21 cellular contexts compared by ENCODE assay signal in the genomic region with DNA sequence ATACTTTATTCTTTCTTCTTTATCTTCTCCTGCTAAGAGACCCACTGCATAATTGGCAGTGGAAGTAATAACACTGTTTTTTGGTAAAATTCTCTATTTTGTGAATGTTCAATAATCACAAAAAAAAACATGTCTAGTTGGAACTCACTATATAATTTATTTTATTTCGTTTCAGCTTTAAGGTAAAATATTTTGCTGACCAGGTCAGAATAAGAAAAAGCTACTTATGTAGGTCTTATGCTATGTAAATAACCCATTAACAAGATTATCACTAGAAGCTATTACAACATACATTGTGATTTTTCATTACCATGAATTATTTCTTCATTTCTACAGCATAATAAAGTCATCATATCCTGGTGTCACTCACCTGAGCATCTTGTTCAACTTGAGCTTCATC. TPM values are rescaled to one million over a fixed set of nuclear protein-coding genes. Genes with fewer than 3 reads are reported as not detected.
DNase-seq lines count a peak whose midpoint lies in the region; ATAC-seq, FAIRE-seq and TF ChIP-seq lines count a peak whose summit lies in the region.
"Had no signal": no experiment of that assay in that cellular context is flagged by ENCODE, and none has a peak within 500 bp of the region (broad histone marks: within the 10 kb centered on the region; RNA-seq: fewer than 3 reads in every experiment).

No MANE protein-coding gene starts in this region.

- H3K9me3 Mint-ChIP-seq in stimulated activated effector memory CD8-positive, alpha-beta T cell treated with anti-CD3 and anti-CD28 coated beads, Interleukin-12 subunit alpha, Interleukin-12 subunit beta, amount 100 ng/mL, for 72 hours, result no peaks in the 10 kb centered on the region
- H3K9me3 Mint-ChIP-seq: CD8-positive, alpha-beta T cell; GM23338 had no signal

- H2AFZ ChIP-seq in HepG2 (ENCODE audit: low read length), result no peak overlapping the region
- H2AFZ ChIP-seq in K562 (ENCODE audit: low read depth, low read length), result no peak overlapping the region
- H2AFZ ChIP-seq: GM23338 had no signal

- peaks cover 83% of the 10 kb centered on the region for H3K36me3 Mint-ChIP-seq in stimulated activated effector memory CD8-positive, alpha-beta T cell treated with anti-CD3 and anti-CD28 coated beads, Interleukin-12 subunit alpha, Interleukin-12 subunit beta, amount 100 ng/mL, for 72 hours

- no peak for FAIRE-seq in HepG2 (lab: Jason Lieb, UNC)
- FAIRE-seq in K562 (lab: Jason Lieb, UNC), result no peak
- FAIRE-seq: GM12878, H54, HTR-8/SVneo had no signal

- TF ChIP-seq CTCF in HepG2 (CRISPR knock-in tag; IDR thresholded peaks at IDR 0.05) (no peak), right lobe of liver (IDR thresholded peaks at IDR 0.05) (no peak), K562 (IDR thresholded peaks at IDR 0.05 in 2 of 3, conservative IDR thresholded peaks at IDR 0.05 in 1 of 3; ENCODE audit: insufficient read depth in 2 of 3, low read depth in 1 of 3, low read length in 3 of 3) (no peak)

- H3K4me3 Mint-ChIP-seq in stimulated activated effector memory CD8-positive, alpha-beta T cell treated with anti-CD3 and anti-CD28 coated beads, Interleukin-12 subunit alpha, Interleukin-12 subunit beta, amount 100 ng/mL, for 72 hours, result no peak overlapping the region
- H3K4me3 Mint-ChIP-seq: B cell; CD8-positive, alpha-beta T cell; GM23338 had no signal

- WGBS in HepG2 (ENCODE audit: low lambda C conversion rate), result 63% methylated on average over 1 of the region's 1 CpG
- 100% methylated on average over 1 of the region's 1 CpG for WGBS in right lobe of liver (ENCODE audit: insufficient coverage, low coverage, low lambda C conversion rate, missing lambda C conversion rate)
- 23% methylated on average over 1 of the region's 1 CpG for WGBS in K562 (ENCODE audit: insufficient coverage, low coverage, missing lambda C conversion rate)

- H3K9ac ChIP-seq in HepG2 (ENCODE audit: insufficient read depth, low read depth, low read length), result no peak overlapping the region
- H3K9ac ChIP-seq in K562 (ENCODE audit: insufficient read depth in 1 of 2, low read depth in 2 of 2, low read length in 2 of 2), result no peak overlapping the region
- H3K9ac ChIP-seq: BLaER1 treated with 17β-estradiol and CSF1 and Interleukin-3, amounts not matched to agents 10 nM and 100 nM had no signal

- TF ChIP-seq EP300 in HepG2 (IDR thresholded peaks at IDR 0.05; ENCODE audit: low read depth in 2 of 2, low read length in 2 of 2), result no peak
- TF ChIP-seq EP300 in HepG2 (CRISPR knock-in tag; IDR thresholded peaks at IDR 0.05; ENCODE audit: borderline replicate concordance), result no peak
- TF ChIP-seq EP300 in K562 (IDR thresholded peaks at IDR 0.05; ENCODE audit: low read length), result no peak

- H4K20me1 ChIP-seq in HepG2 (ENCODE audit: insufficient read depth, low read length) (no peaks in the 10 kb centered on the region), K562 (replicated peaks; ENCODE audit: control insufficient read depth, insufficient read depth, low read length) (no peaks in the 10 kb centered on the region)

- no peak for DNase-seq in HepG2 (ENCODE audit: low spot score)
- no peak for DNase-seq in right lobe of liver
- no peak for DNase-seq in K562 (ENCODE audit: extremely low read depth in 1 of 4, low spot score in 3 of 4)
- DNase-seq in stimulated activated effector memory CD8-positive, alpha-beta T cell treated with anti-CD3 and anti-CD28 coated beads, Interleukin-12 subunit alpha, Interleukin-12 subunit beta, amount 100 ng/mL, for 72 hours (ENCODE audit: low spot score in 2 of 2), result no peak
- DNase-seq in NCI-H748 (lab: John Stamatoyannopoulos, UW; ENCODE audit: unreplicated experiment), result no peak
- DNase-seq: 8988T; CD8-positive, alpha-beta T cell; DMS 273 treated with DMSO at 0.1 percent for 48 hours; DMS53; DND-41; EL; HCEC 1CT; KBM-7 had no signal

- H3K4me3 ChIP-seq in HepG2 (replicated peaks in 1 of 3; ENCODE audit: insufficient read depth in 1 of 3, low read depth in 2 of 3, low read length in 3 of 3), result no peak overlapping the region; a peak in 1 of 6 replicates
- H3K4me3 ChIP-seq in right lobe of liver, result no peak overlapping the region
- H3K4me3 ChIP-seq in K562, result no peak overlapping the region
- H3K4me3 ChIP-seq: BLaER1 treated with 17β-estradiol and CSF1 and Interleukin-3, amounts not matched to agents 10 nM and 100 nM; GM12878; GM23338 had no signal

- H3K4me2 ChIP-seq in HepG2 (ENCODE audit: low read depth, low read length) (peak overlapping the region; percentile 46), K562 (ENCODE audit: insufficient read depth, low read length) (no peak overlapping the region)
- H3K4me2 ChIP-seq: BLaER1 treated with 17β-estradiol and CSF1 and Interleukin-3, amounts not matched to agents 10 nM and 100 nM; GM23338 had no signal

- CTCF ChIA-PET in HepG2 (lab: Yijun Ruan, JAX; ENCODE audit: low intra/inter-chr PET ratio, low total read pairs), result no interaction called here
- CTCF ChIA-PET in K562 (lab: Yijun Ruan, JAX; ENCODE audit: low intra/inter-chr PET ratio), result no interaction called here

- H3K27ac Mint-ChIP-seq in stimulated activated effector memory CD8-positive, alpha-beta T cell treated with anti-CD3 and anti-CD28 coated beads, Interleukin-12 subunit alpha, Interleukin-12 subunit beta, amount 100 ng/mL, for 72 hours, result peak overlapping the region; percentile 76
- H3K27ac Mint-ChIP-seq: B cell; CD8-positive, alpha-beta T cell; GM23338 had no signal

- no peak for TF ChIP-seq POLR2A in HepG2 (IDR thresholded peaks at IDR 0.05; ENCODE audit: insufficient read depth in 1 of 2, low read depth in 2 of 2, low read length in 2 of 2)
- no peak for TF ChIP-seq POLR2A in right lobe of liver (IDR thresholded peaks at IDR 0.05)
- TF ChIP-seq POLR2A in K562 (conservative IDR thresholded peaks at IDR 0.05), result no peak

- no TSS peak for BruUV-seq in HepG2 (replicated peaks; lab: Mats Ljungman, UMichigan)
- no TSS peak for BruUV-seq in K562 (replicated peaks; lab: Mats Ljungman, UMichigan)

- peaks cover 5% of the 10 kb centered on the region for H3K4me1 Mint-ChIP-seq in stimulated activated effector memory CD8-positive, alpha-beta T cell treated with anti-CD3 and anti-CD28 coated beads, Interleukin-12 subunit alpha, Interleukin-12 subunit beta, amount 100 ng/mL, for 72 hours
- H3K4me1 Mint-ChIP-seq: B cell had no signal

- H3K4me1 ChIP-seq in HepG2 (ENCODE audit: insufficient read depth, low read length) (peaks cover 40% of the 10 kb centered on the region), right lobe of liver (no peaks in the 10 kb centered on the region), K562 (replicated peaks in 1 of 2; ENCODE audit: control insufficient read depth in 2 of 2, insufficient read depth in 2 of 2, low read length in 2 of 2) (no peaks in the 10 kb centered on the region)
- H3K4me1 ChIP-seq: BLaER1 treated with 17β-estradiol and CSF1 and Interleukin-3, amounts not matched to agents 10 nM and 100 nM had no signal

- intact Hi-C loops in HepG2 (cut with micrococcal nuclease; ENCODE audit: unreplicated experiment), result loop anchor here (5.0 kb wide), 3 partner anchors 35 to 125 kb away; partner anchors contain the start of gene EXOSC9
- intact Hi-C loops in right lobe of liver (cut with DNase I), result no loop called here
- intact Hi-C loops in K562 (cut with micrococcal nuclease), result no loop called here

- POLR2A ChIA-PET in HepG2 (lab: Yijun Ruan, JAX) (interaction anchor here (1.3 to 3.5 kb wide), 2 partner anchors 9 to 19 kb away, joined by 5 to 38 read pairs; partner anchors contain the start of gene ANXA5), K562 (lab: Yijun Ruan, JAX) (interaction anchor here (1.2 to 1.5 kb wide), 2 partner anchors 8 to 13 kb away, joined by 3 to 7 read pairs; no protein-coding TSS in a partner anchor)

- H3K27ac ChIP-seq in HepG2 (ENCODE audit: extremely low read length, insufficient read depth, low read length) (peak overlapping the region; percentile 75), right lobe of liver (no peak overlapping the region), K562 (ENCODE audit: extremely low read depth, low read depth, low read length) (no peak overlapping the region)
- H3K27ac ChIP-seq: BLaER1 treated with 17β-estradiol and CSF1 and Interleukin-3, amounts not matched to agents 10 nM and 100 nM had no signal

- H3K9me3 ChIP-seq in HepG2 (ENCODE audit: low read length) (no peaks in the 10 kb centered on the region), right lobe of liver (no peaks in the 10 kb centered on the region), K562 (replicated peaks; ENCODE audit: control insufficient read depth, insufficient read depth, low read depth, low read length) (no peaks in the 10 kb centered on the region)
- H3K9me3 ChIP-seq: BLaER1 treated with 17β-estradiol and CSF1 and Interleukin-3, amounts not matched to agents 10 nM and 100 nM had no signal

- ATAC-seq in HepG2 (no peak), right lobe of liver (no peak), K562 (no peak), GM21515 (IDR thresholded peaks at IDR 0.05; ENCODE audit: unreplicated experiment) (no peak), GM18909 (IDR thresholded peaks at IDR 0.05; ENCODE audit: poor library complexity, unreplicated experiment) (no peak)
- no peak for ATAC-seq in stimulated activated effector memory CD8-positive, alpha-beta T cell treated with anti-CD3 and anti-CD28 coated beads, Interleukin-12 subunit alpha, Interleukin-12 subunit beta, amount 100 ng/mL, for 72 hours
- ATAC-seq: CD8-positive, alpha-beta T cell; GM12878; GM23338 had no signal

- TF ChIP-seq RAD21 in HepG2 (CRISPR knock-in tag; IDR thresholded peaks at IDR 0.05) (no peak), K562 (CRISPR knock-in tag; conservative IDR thresholded peaks at IDR 0.05 in 1 of 2, IDR thresholded peaks at IDR 0.05 in 1 of 2) (no peak)

- in situ Hi-C loops in HepG2 (cut with HindIII; ENCODE audit: extremely low pct_ligation_motif_present, low pct_unique_long_range_greater_than_20kb) (loop anchor here (10.0 kb wide), 1 partner anchor 47 kb away; no protein-coding TSS in a partner anchor), K562 (cut with MboI) (no loop called here)

- peaks cover 2% of the 10 kb centered on the region for H3K79me2 ChIP-seq in HepG2 (ENCODE audit: insufficient read depth, low read length)
- H3K79me2 ChIP-seq in K562 (ENCODE audit: control insufficient read depth, insufficient read depth, low read length), result no peaks in the 10 kb centered on the region

- H3K27me3 ChIP-seq in HepG2 (ENCODE audit: control insufficient read depth in 1 of 2, insufficient read depth in 2 of 2, low read length in 2 of 2), result no peaks in the 10 kb centered on the region
- no peaks in the 10 kb centered on the region for H3K27me3 ChIP-seq in right lobe of liver
- no peaks in the 10 kb centered on the region for H3K27me3 ChIP-seq in K562 (ENCODE audit: control insufficient read depth in 2 of 2, insufficient read depth in 2 of 2, low read length in 2 of 2)
- H3K27me3 ChIP-seq: BLaER1 treated with 17β-estradiol and CSF1 and Interleukin-3, amounts not matched to agents 10 nM and 100 nM had no signal

- H3K36me3 ChIP-seq in HepG2 (replicated peaks in 1 of 2; ENCODE audit: control insufficient read depth in 1 of 2, insufficient read depth in 2 of 2, low read length in 2 of 2), result peaks cover 10 to 46% of the 10 kb centered on the region in 2 experiments
- H3K36me3 ChIP-seq in right lobe of liver, result peaks cover 0 to 53% (median 31%) of the 10 kb centered on the region in 4 donors
- H3K36me3 ChIP-seq in K562 (ENCODE audit: control insufficient read depth, insufficient read depth, low read length), result peaks cover 45% of the 10 kb centered on the region; the same call in 2 of the 3 replicates

- no peaks in the 10 kb centered on the region for H3K9me1 ChIP-seq in K562 (ENCODE audit: control insufficient read depth, insufficient read depth, low read length)

RNA-seq across cellular contexts. Expression of gene ANXA5, which starts 19.3 kb away (rescaled TPM):
- total RNA-seq in HepG2 (2016; rRNA removed; fragmentation: Illumina TruSeq; extraction: Trizol) (342 and 477 TPM in 2 replicates), right lobe of liver (100 to 1,000 TPM in 3 of 6 experiments, 10 to 100 TPM in 3; 52.2 to 216 (median 97.8) TPM), K562 (2014; rRNA removed) (48.5 and 49.9 TPM in 2 replicates), K562 (2014; rRNA removed; fragmentation: Illumina TruSeq; extraction: Trizol) (84.5 and 93.3 TPM in 2 replicates), K562 (2015; rRNA removed; fragmentation: Illumina TruSeq; extraction: Trizol) (102 and 108 TPM in 2 replicates), K562 (2021) (56.7 and 57.0 TPM in 2 replicates)
- total RNA-seq in HepG2 (2016; cell fraction: cytosol; rRNA removed; fragmentation: Illumina TruSeq; extraction: Trizol; ENCODE audit: low read depth), result 45.6 and 47.1 TPM in 2 replicates
- 351 and 486 TPM in 2 replicates for total RNA-seq in HepG2 (2016; cell fraction: insoluble cytoplasmic fraction; rRNA removed; fragmentation: Illumina TruSeq; extraction: Trizol)
- total RNA-seq in HepG2 (2016; cell fraction: membrane; rRNA removed; fragmentation: Illumina TruSeq; extraction: Trizol), result 81.7 and 82.9 TPM in 2 replicates
- 182 and 183 TPM in 2 replicates for total RNA-seq in HepG2 (2016; cell fraction: nucleus; rRNA removed; fragmentation: Illumina TruSeq; extraction: Trizol)
- polyA plus RNA-seq in HepG2 (2011; rRNA removed) (175 and 209 TPM in 2 replicates), K562 (2011; rRNA removed) (68.9 and 78.5 TPM in 2 replicates), K562 (2014; fragmentation: Illumina TruSeq; extraction: Trizol) (90.0 and 99.1 TPM in 2 replicates), K562 (2014; fragmentation: Nextera tagmentation; extraction: Ambion mirVana) (100 to 1,000 TPM in 1 of 2 experiments, 10 to 100 TPM in 1; 85.9 to 131 TPM), K562 (2014; rRNA removed) (70.5 and 83.0 TPM in 2 replicates)
- polyA plus RNA-seq in HepG2 (2011; cell fraction: cytosol; rRNA removed), result 161 and 205 TPM in 2 replicates
- 114 and 117 TPM in 2 replicates for polyA plus RNA-seq in HepG2 (2011; cell fraction: nucleus; rRNA removed)
- 231 and 245 TPM in 2 replicates for polyA plus RNA-seq in HepG2 (2012)
- polyA plus RNA-seq in HepG2 (2016; cell fraction: cytosol; fragmentation: Illumina TruSeq; extraction: Trizol; ENCODE audit: low read depth), result 37.2 and 41.9 TPM in 2 replicates
- polyA plus RNA-seq in HepG2 (2016; cell fraction: insoluble cytoplasmic fraction; fragmentation: Illumina TruSeq; extraction: Trizol; ENCODE audit: low read depth), result 523 and 561 TPM in 2 replicates
- 66.0 and 66.3 TPM in 2 replicates for polyA plus RNA-seq in HepG2 (2016; cell fraction: membrane; fragmentation: Illumina TruSeq; extraction: Trizol; ENCODE audit: low read depth)
- 239 and 250 TPM in 2 replicates for polyA plus RNA-seq in HepG2 (2016; cell fraction: nucleus; fragmentation: Illumina TruSeq; extraction: Trizol; ENCODE audit: insufficient read depth, low read depth)
- 105 and 156 TPM in 2 replicates for polyA minus RNA-seq in HepG2 (2011; rRNA and poly(A)+ RNA removed; ENCODE audit: low replicate concordance)
- 270 and 336 TPM in 2 replicates for polyA minus RNA-seq in HepG2 (2011; cell fraction: cytosol; rRNA and poly(A)+ RNA removed)
- 156 and 160 TPM in 2 replicates for polyA minus RNA-seq in HepG2 (2011; cell fraction: nucleus; rRNA and poly(A)+ RNA removed)
- 12.5 and 31.8 TPM in 2 replicates for total RNA-seq in K562 (2011; cell fraction: chromatin; rRNA removed; ENCODE audit: low replicate concordance)
- total RNA-seq in K562 (2011; cell fraction: nucleolus; rRNA removed), result 6.7 and 8.6 TPM in 2 replicates
- 18.5 and 29.5 TPM in 2 replicates for total RNA-seq in K562 (2011; cell fraction: nucleoplasm; rRNA removed)
- polyA plus RNA-seq in K562 (2011; cell fraction: cytosol; rRNA removed), result 37.1 and 68.1 TPM in 2 replicates
- polyA plus RNA-seq in K562 (2011; cell fraction: nucleus; rRNA removed), result 23.8 and 53.1 TPM in 2 replicates
- 85.5 and 139 TPM in 2 replicates for polyA plus RNA-seq in K562 (2012)
- 51.2 and 72.8 TPM in 2 replicates for polyA minus RNA-seq in K562 (2011; rRNA and poly(A)+ RNA removed)
- 51.2 and 86.9 TPM in 2 replicates for polyA minus RNA-seq in K562 (2011; cell fraction: cytosol; rRNA and poly(A)+ RNA removed)
- 12.1 and 31.8 TPM in 2 replicates for polyA minus RNA-seq in K562 (2011; cell fraction: nucleus; rRNA and poly(A)+ RNA removed)

Comparison
In these comparisons a context has a peak if more than half of its experiments do, and no peak if none do; other contexts are left out.
1. Of the 241 proteins assayed by ChIP-seq in both HepG2 and K562: peak only in HepG2: MAFF and MAFK; only in K562: MAFG; in both: none; in neither: 238.